19 cellular contexts compared by ENCODE assay signal in the genomic region with DNA sequence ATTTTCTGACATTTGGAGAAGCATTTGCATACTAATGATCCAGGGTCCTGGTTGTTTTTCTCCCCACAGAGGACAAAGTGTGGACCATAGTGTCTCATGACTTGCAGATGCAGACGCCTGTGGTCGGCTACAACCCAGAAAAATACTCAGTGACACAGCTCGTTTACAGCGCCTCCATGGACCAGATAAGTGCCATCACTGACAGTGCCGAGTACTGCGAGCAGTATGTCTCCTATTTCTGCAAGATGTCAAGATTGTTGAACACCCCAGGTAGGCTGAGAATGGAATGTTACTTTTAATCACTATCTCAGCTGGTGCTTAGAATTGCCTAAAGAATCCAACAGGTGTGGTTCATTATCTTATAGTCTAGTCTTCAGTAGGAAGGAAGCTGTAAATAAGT.
DNase-seq lines count a peak whose midpoint lies in the region; FAIRE-seq and TF ChIP-seq lines count a peak whose summit lies in the region.
"Had no signal": no experiment of that assay in that cellular context is flagged by ENCODE, and none has a peak within 500 bp of the region (broad histone marks: within the 10 kb centered on the region; RNA-seq: fewer than 3 reads in every experiment).

No MANE protein-coding gene starts in this region.

- peak overlapping the region; percentile 52 for H3K27ac ChIP-seq in angular gyrus (ENCODE audit: low read depth, low read length)
- H3K27ac ChIP-seq: C4-2B had no signal

- peak; percentile 17 to 39 for DNase-seq in hippocampal formation (lab: John Stamatoyannopoulos, UW)
- peak in 38 of 56 donors; percentile 1 to 62 (median 20) for DNase-seq in nucleus accumbens (lab: John Stamatoyannopoulos, UW)
- no peak for DNase-seq in GM12891 (ENCODE audit: insufficient read length, low spot score)
- DNase-seq in HuH-7 (ENCODE audit: low spot score): no peak
- DNase-seq in glomerular visceral epithelial cell (ENCODE audit: extremely low spot score): no peak
- no peak for DNase-seq in activated CD8-positive, alpha-beta memory T cell treated with anti-CD3 and anti-CD28 coated beads for 24 hours
- DNase-seq: DMS79, H7, KG1, MV-4-11, NCI-H187, NCI-H226, NCI-H524 treated with DMSO at 0.1 percent for 48 hours, PC-3, RPMI8226, SIG-M5 had no signal

- no peak for TF ChIP-seq POLR2A in GM12891 (IDR thresholded peaks at IDR 0.05; ENCODE audit: low read depth, low read length)

- FAIRE-seq in GM12891 (lab: Jason Lieb, UNC): no peak
- FAIRE-seq: HepG2 had no signal

TF ChIP-seq in GM12891, 5 proteins besides CTCF, POLR2A, EP300 and RAD21:
- no peak for TF ChIP-seq SPI1 (IDR thresholded peaks at IDR 0.05; ENCODE audit: low read depth, low read length)
- no peak for TF ChIP-seq POLR2AphosphoS5 (IDR thresholded peaks at IDR 0.05; ENCODE audit: low read depth, low read length)
- no peak for TF ChIP-seq POU2F2 (IDR thresholded peaks at IDR 0.05; ENCODE audit: low read depth, low read length)
- TF ChIP-seq TAF1 (IDR thresholded peaks at IDR 0.05; ENCODE audit: low read depth, low read length): no peak
- TF ChIP-seq PAX5 (IDR thresholded peaks at IDR 0.05; ENCODE audit: insufficient read depth, low read length, severe bottlenecking): no peak

Comparison
In these comparisons a context has a peak if more than half of its experiments do, and no peak if none do; other contexts are left out.
1. DNase-seq: peak in hippocampal formation (2 of 2) and nucleus accumbens (38 of 56); none in GM12891 (single experiment), HuH-7 (single experiment), glomerular visceral epithelial cell (single experiment) and activated CD8-positive, alpha-beta memory T cell treated with anti-CD3 and anti-CD28 coated beads for 24 hours (single experiment).